Comparison of ENCODE assay signal across 2 cellular contexts in the genomic region with DNA sequence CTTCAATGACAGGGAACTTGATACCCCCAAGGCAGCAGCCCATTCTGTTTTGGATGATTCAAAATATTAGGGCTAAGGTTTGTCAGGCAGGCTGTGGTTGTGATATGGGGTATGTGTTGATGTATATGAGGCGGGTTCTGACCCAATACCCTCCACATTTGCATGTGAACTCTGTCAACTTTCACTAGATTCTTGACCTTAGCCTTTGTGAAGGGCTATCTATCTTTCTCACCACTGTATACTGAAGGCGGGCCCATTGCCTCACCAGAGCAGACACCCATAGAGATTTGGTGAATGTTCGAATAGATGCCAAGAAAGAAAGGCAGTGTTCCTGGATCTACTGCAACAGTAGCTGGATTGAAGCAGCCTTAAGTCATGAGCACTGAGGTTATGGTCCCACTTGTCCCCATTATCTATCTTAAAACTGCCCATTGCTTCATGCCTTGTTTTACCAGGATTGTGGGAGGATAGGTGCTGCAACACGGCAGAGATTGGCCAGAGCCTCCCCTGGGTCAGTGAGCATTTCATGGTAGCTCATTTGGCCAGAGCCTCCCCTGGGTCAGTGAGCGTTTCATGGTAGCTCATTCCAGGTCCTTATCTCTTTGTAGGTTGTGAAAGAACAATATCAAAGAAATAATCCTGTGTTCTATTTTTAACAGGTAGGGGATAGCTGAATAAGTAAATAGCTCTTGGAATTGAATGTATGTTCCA.
TF ChIP-seq lines count a peak whose summit lies in the region.

No MANE protein-coding gene starts in this region.

TF ChIP-seq in GM12891, 5 proteins besides CTCF, POLR2A, EP300 and RAD21 (continued from another document):
- no peak for TF ChIP-seq TAF1 (IDR thresholded peaks at IDR 0.05; ENCODE audit: low read depth, low read length)

TF ChIP-seq in IMR-90, 13 proteins besides CTCF, POLR2A, EP300 and RAD21 (continued from another document):
- TF ChIP-seq MAFK (IDR thresholded peaks at IDR 0.05; ENCODE audit: low read depth, low read length) (no peak), RCOR1 (IDR thresholded peaks at IDR 0.05; ENCODE audit: insufficient replicate concordance, low read length) (no peak), MXI1 (IDR thresholded peaks at IDR 0.05; ENCODE audit: borderline replicate concordance, low read depth, low read length) (no peak), RFX5 (IDR thresholded peaks at IDR 0.05; ENCODE audit: low read depth, low read length) (no peak), FOS (IDR thresholded peaks at IDR 0.05; ENCODE audit: low read depth, low read length) (no peak), BHLHE40 (IDR thresholded peaks at IDR 0.05; ENCODE audit: low read depth, low read length) (no peak)
- TF ChIP-seq, protein P1, sequence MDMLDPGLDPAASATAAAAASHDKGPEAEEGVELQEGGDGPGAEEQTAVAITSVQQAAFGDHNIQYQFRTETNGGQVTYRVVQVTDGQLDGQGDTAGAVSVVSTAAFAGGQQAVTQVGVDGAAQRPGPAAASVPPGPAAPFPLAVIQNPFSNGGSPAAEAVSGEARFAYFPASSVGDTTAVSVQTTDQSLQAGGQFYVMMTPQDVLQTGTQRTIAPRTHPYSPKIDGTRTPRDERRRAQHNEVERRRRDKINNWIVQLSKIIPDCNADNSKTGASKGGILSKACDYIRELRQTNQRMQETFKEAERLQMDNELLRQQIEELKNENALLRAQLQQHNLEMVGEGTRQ (IDR thresholded peaks at IDR 0.05; ENCODE audit: low read depth, low read length) = no peak
